In genomic region chr6:32195652-32195901, GRCh38 we compare ENCODE assay signal across 8 cellular contexts.
A peak's percentile ranks its signal among the peaks of the same experiment; 100 is the strongest.
DNase-seq lines count a peak whose midpoint lies in the region; ATAC-seq and TF ChIP-seq lines count a peak whose summit lies in the region.

No MANE protein-coding gene starts in this region.

- TF ChIP-seq CTCF in GM13976 (IDR thresholded peaks at IDR 0.05; ENCODE audit: borderline replicate concordance, control extremely low read depth, extremely low read depth, insufficient read depth, missing control alignments) = peak; percentile 5

- in situ Hi-C loops in GM13976 (cut with MboI; ENCODE audit: low sequenced_read_pairs, unreplicated experiment) = no loop called here

- ATAC-seq in HG03108 (IDR thresholded peaks at IDR 0.05; ENCODE audit: unreplicated experiment) (peak; percentile 67), HG03025 (IDR thresholded peaks at IDR 0.05; ENCODE audit: low FRiP score, unreplicated experiment) (no peak)

- peak; percentile 98 for DNase-seq in GM13976 (ENCODE audit: low spot score)
- peak; percentile 100 for DNase-seq in NCI-H226
- peak; percentile 100 for DNase-seq in activated CD4-positive, CD25-positive, alpha-beta regulatory T cell treated with anti-CD3 and anti-CD28 coated beads, Interleukin-2, amount 50 U/mL, for 72 hours
- DNase-seq in cerebellar cortex (ENCODE audit: low spot score) = peak; percentile 100
- peak; percentile 98 for DNase-seq in inferior parietal cortex (ENCODE audit: extremely low spot score)
- DNase-seq in stimulated activated CD4-positive, alpha-beta T cell treated with anti-CD3 and anti-CD28 coated beads, Interleukin-12 subunit alpha, Interleukin-12 subunit beta, amount 100 ng/mL, for 4 hours = peak; percentile 100
